14 cellular contexts compared by ENCODE assay signal in the genomic region with DNA sequence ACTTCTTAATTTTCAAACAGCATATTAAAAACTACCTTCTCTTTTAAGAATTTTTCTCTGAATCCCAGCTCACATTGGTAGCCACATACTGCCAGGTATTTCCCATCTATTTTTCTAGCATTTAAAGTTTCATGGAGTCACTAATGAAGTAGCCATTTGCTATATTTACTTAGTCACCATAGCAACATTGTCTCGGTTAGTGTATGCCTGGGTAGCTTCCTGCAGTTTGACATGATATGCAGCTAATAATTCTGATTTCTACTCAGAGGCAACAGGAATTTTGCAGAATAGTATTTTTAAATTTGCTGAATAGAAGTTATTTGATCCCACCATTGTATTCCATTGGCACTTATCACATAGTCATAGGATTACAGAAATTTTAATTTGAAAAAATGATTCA. TPM values are rescaled to one million over a fixed set of nuclear protein-coding genes. Genes with fewer than 3 reads are reported as not detected.
A peak's percentile ranks its signal among the peaks of the same experiment; 100 is the strongest.
DNase-seq lines count a peak whose midpoint lies in the region; ATAC-seq and TF ChIP-seq lines count a peak whose summit lies in the region.
"Had no signal": no experiment of that assay in that cellular context is flagged by ENCODE, and none has a peak within 500 bp of the region (broad histone marks: within the 10 kb centered on the region; RNA-seq: fewer than 3 reads in every experiment).

No MANE protein-coding gene starts in this region.

- peaks cover 19% of the 10 kb centered on the region for H3K4me1 ChIP-seq in osteoblast (ENCODE audit: insufficient read depth, low read length)
- peaks cover 2% of the 10 kb centered on the region for H3K4me1 ChIP-seq in ovary (ENCODE audit: insufficient read depth)

- no peak overlapping the region for H3K4me3 ChIP-seq in epithelial cell of esophagus (ENCODE audit: low read length)
- H3K4me3 ChIP-seq in osteoblast (ENCODE audit: insufficient read depth, low read length): no peak overlapping the region
- H3K4me3 ChIP-seq in ovary: no peak overlapping the region
- H3K4me3 ChIP-seq: adrenal gland had no signal

- DNase-seq in DMS 273 (lab: John Stamatoyannopoulos, UW; ENCODE audit: unreplicated experiment): peak; percentile 41
- no peak for DNase-seq in DMS 273 treated with DMSO at 0.1 percent for 48 hours (lab: John Stamatoyannopoulos, UW)
- DNase-seq in NCI-H226: peak; percentile 44
- DNase-seq in epithelial cell of esophagus (ENCODE audit: low read depth): peak; percentile 29
- DNase-seq in osteoblast (ENCODE audit: insufficient read length, low spot score, missing footprints): no peak
- DNase-seq in OCI-M1 (lab: John Stamatoyannopoulos, UW): no peak
- no peak for DNase-seq in stimulated activated naive CD8-positive, alpha-beta T cell treated with anti-CD3 and anti-CD28 coated beads, Interleukin-15, amount 100 ng/mL, for 72 hours
- no peak for DNase-seq in ovary
- DNase-seq: adrenal gland; DND-41; nucleus accumbens; stimulated activated CD4-positive, alpha-beta T cell treated with anti-CD3 and anti-CD28 coated beads, Interleukin-1b, Interleukin-23, amount 100 ng/mL, for 48 hours; stimulated activated naive CD4-positive, alpha-beta T cell treated with Interleukin-2 at 50 U/mL for 16 hours had no signal

- TF ChIP-seq POLR2A in ovary (IDR thresholded peaks at IDR 0.05): no peak

- H3K27me3 Mint-ChIP-seq in stimulated activated naive CD8-positive, alpha-beta T cell treated with anti-CD3 and anti-CD28 coated beads, Interleukin-15, amount 100 ng/mL, for 72 hours: no peaks in the 10 kb centered on the region

- intact Hi-C loops in ovary (cut with DNase I): loop anchor here in 1 of 4 donors (1.0 kb wide), 1 partner anchor 19 kb away; no protein-coding TSS in a partner anchor

- WGBS in ovary, 3 donors: 33 to 45% (median 40%) methylated on average over 1 of the region's 1 CpG

- peaks cover 15% of the 10 kb centered on the region for H3K79me2 ChIP-seq in osteoblast (ENCODE audit: insufficient read depth, low read length)

- peaks cover 6% of the 10 kb centered on the region for H3K4me1 Mint-ChIP-seq in stimulated activated naive CD8-positive, alpha-beta T cell treated with anti-CD3 and anti-CD28 coated beads, Interleukin-15, amount 100 ng/mL, for 72 hours

- H3K27me3 ChIP-seq in osteoblast (ENCODE audit: insufficient read depth, low read length) (no peaks in the 10 kb centered on the region), ovary (no peaks in the 10 kb centered on the region)
- H3K27me3 ChIP-seq: adrenal gland had no signal

- no peaks in the 10 kb centered on the region for H3K9me3 Mint-ChIP-seq in stimulated activated naive CD8-positive, alpha-beta T cell treated with anti-CD3 and anti-CD28 coated beads, Interleukin-15, amount 100 ng/mL, for 72 hours

- TF ChIP-seq EP300 in ovary (IDR thresholded peaks at IDR 0.05): no peak

- TF ChIP-seq CTCF in epithelial cell of esophagus (IDR thresholded peaks at IDR 0.05; ENCODE audit: insufficient read depth, low read depth, low read length, missing control alignments): no peak
- TF ChIP-seq CTCF in osteoblast (IDR thresholded peaks at IDR 0.05; ENCODE audit: extremely low read depth, low read depth, low read length): no peak
- TF ChIP-seq CTCF in ovary (IDR thresholded peaks at IDR 0.05): no peak

- H4K20me1 ChIP-seq in osteoblast (ENCODE audit: insufficient read depth, low read length): no peaks in the 10 kb centered on the region

- H3K9me3 ChIP-seq in osteoblast (ENCODE audit: low read depth, low read length) (no peaks in the 10 kb centered on the region), ovary (no peaks in the 10 kb centered on the region)
- H3K9me3 ChIP-seq: adrenal gland had no signal

- peak overlapping the region; percentile 82 for H3K27ac ChIP-seq in osteoblast (ENCODE audit: low read depth, low read length)
- no peak overlapping the region for H3K27ac ChIP-seq in ovary
- H3K27ac ChIP-seq: 22Rv1, adrenal gland had no signal

- H3K36me3 ChIP-seq in osteoblast (ENCODE audit: insufficient read depth, low read length) (no peaks in the 10 kb centered on the region), ovary (no peaks in the 10 kb centered on the region)
- H3K36me3 ChIP-seq: adrenal gland had no signal

- H3K4me2 ChIP-seq in osteoblast (ENCODE audit: insufficient read depth, low read length): peak overlapping the region; percentile 31

- no peak overlapping the region for H3K4me3 Mint-ChIP-seq in stimulated activated naive CD8-positive, alpha-beta T cell treated with anti-CD3 and anti-CD28 coated beads, Interleukin-15, amount 100 ng/mL, for 72 hours

- no peak overlapping the region for H2AFZ ChIP-seq in osteoblast (ENCODE audit: low read length)

- ATAC-seq in stimulated activated naive CD8-positive, alpha-beta T cell treated with anti-CD3 and anti-CD28 coated beads, Interleukin-15, amount 100 ng/mL, for 72 hours: no peak

- H3K27ac Mint-ChIP-seq in stimulated activated naive CD8-positive, alpha-beta T cell treated with anti-CD3 and anti-CD28 coated beads, Interleukin-15, amount 100 ng/mL, for 72 hours: no peak overlapping the region

RNA-seq across cellular contexts. Expression of a gene that starts 30.9 kb away (rescaled TPM):
- total RNA-seq in osteoblast (under 0.01 TPM in 2 replicates), ovary (not detected)
- not detected for polyA plus RNA-seq in ovary
- total RNA-seq: adrenal gland had no signal

Comparison
In these comparisons a context has a peak if more than half of its experiments do, and no peak if none do; other contexts are left out.
1. DNase-seq: peak in DMS 273 (single experiment), NCI-H226 (single experiment) and epithelial cell of esophagus (single experiment); none in DMS 273 treated with DMSO at 0.1 percent for 48 hours (single experiment), osteoblast (single experiment), OCI-M1 (single experiment), stimulated activated naive CD8-positive, alpha-beta T cell treated with anti-CD3 and anti-CD28 coated beads, Interleukin-15, amount 100 ng/mL, for 72 hours (0 of 2) and ovary (0 of 5).